In the genomic region with DNA sequence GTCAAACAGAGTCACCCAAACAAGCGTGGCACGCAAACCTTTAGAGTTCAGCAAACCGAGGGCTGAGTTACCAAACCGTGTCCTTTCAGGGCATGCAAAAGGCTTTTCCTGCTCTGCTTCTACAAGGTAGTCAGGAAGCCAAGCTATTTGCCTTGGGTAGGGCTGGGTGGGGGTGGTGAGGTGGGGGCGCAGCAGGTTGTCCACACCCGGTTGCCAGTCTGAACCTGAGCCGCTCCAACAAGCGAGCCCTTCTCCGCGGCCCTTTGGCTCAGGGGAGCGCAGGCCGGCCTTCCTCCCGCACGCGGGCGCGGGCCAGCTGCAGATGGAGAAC, we compare ENCODE assay signal across 17 cellular contexts. TPM values are rescaled to one million over a fixed set of nuclear protein-coding genes. Genes with fewer than 3 reads are reported as not detected.
DNase-seq lines count a peak whose midpoint lies in the region; FAIRE-seq and TF ChIP-seq lines count a peak whose summit lies in the region.
"Had no signal": no experiment of that assay in that cellular context is flagged by ENCODE, and none has a peak within 500 bp of the region (broad histone marks: within the 10 kb centered on the region; RNA-seq: fewer than 3 reads in every experiment).

No MANE protein-coding gene starts in this region.

- DNase-seq in H7 (no peak), astrocyte (ENCODE audit: low read depth) (no peak), stomach (no peak), GM10248 (ENCODE audit: extremely low spot score) (no peak)
- DNase-seq in activated T-cell treated with anti-CD3 and anti-CD28 coated beads, Interleukin-2, amount 50 U/mL, for 1 hour = no peak
- DNase-seq in central memory CD4-positive, alpha-beta T cell = no peak
- DNase-seq: activated CD4-positive, CD25-positive, alpha-beta regulatory T cell treated with anti-CD3 and anti-CD28 coated beads, Interleukin-2, amount 50 U/mL, for 72 hours; activated CD8-positive, alpha-beta memory T cell treated with anti-CD3 and anti-CD28 coated beads, Interleukin-2, amount 50 U/mL, for 4 hours; CD4-positive, alpha-beta T cell; T-helper 17 cell had no signal

- H3K36me3 ChIP-seq in H7 (replicated peaks; ENCODE audit: control insufficient read depth, insufficient read depth, low read length) (no peaks in the 10 kb centered on the region), astrocyte (ENCODE audit: insufficient read depth, low read length) (no peaks in the 10 kb centered on the region), stomach (no peaks in the 10 kb centered on the region)

- H3K79me2 ChIP-seq in astrocyte (ENCODE audit: insufficient read depth, low read length) = no peaks in the 10 kb centered on the region
- H3K79me2 ChIP-seq: parathyroid adenoma had no signal

- H2AFZ ChIP-seq in astrocyte (ENCODE audit: low read depth, low read length) = no peak overlapping the region
- H2AFZ ChIP-seq: parathyroid adenoma had no signal

- no peak for TF ChIP-seq POLR2A in stomach (IDR thresholded peaks at IDR 0.05)

- peak overlapping the region; percentile 12 for H3K4me3 Mint-ChIP-seq in astrocyte (ENCODE audit: unreplicated experiment)
- H3K4me3 Mint-ChIP-seq: CD4-positive, alpha-beta T cell; memory B cell; T-helper 17 cell had no signal

- H3K4me1 Mint-ChIP-seq in astrocyte (ENCODE audit: low read depth, unreplicated experiment) = peaks cover 8% of the 10 kb centered on the region
- H3K4me1 Mint-ChIP-seq: memory B cell had no signal

- no peaks in the 10 kb centered on the region for H4K20me1 ChIP-seq in astrocyte (ENCODE audit: insufficient read depth, low read length)

- CTCF ChIA-PET in GM10248 (lab: Yijun Ruan, JAX) = no interaction called here

- POLR2A ChIA-PET in GM10248 (lab: Yijun Ruan, JAX) = no interaction called here

- H3K36me3 Mint-ChIP-seq in astrocyte (ENCODE audit: low read depth, unreplicated experiment) = peaks cover 4% of the 10 kb centered on the region
- H3K36me3 Mint-ChIP-seq: memory B cell had no signal

- no peak for TF ChIP-seq EP300 in stomach (IDR thresholded peaks at IDR 0.05)

- intact Hi-C loops in stomach (cut with DNase I; ENCODE audit: low total_unique reads) = no loop called here

- H3K4me2 ChIP-seq in astrocyte (ENCODE audit: low read length) = peak overlapping the region; percentile 73

- no peak overlapping the region for H3K27ac ChIP-seq in astrocyte (ENCODE audit: low read depth, low read length)
- H3K27ac ChIP-seq in stomach = no peak overlapping the region
- H3K27ac ChIP-seq: parathyroid adenoma had no signal

- peaks cover 18% of the 10 kb centered on the region; the same call in 1 of the 2 replicates for H3K27me3 ChIP-seq in H7 (ENCODE audit: control insufficient read depth, insufficient read depth, low read length)
- H3K27me3 ChIP-seq in astrocyte (ENCODE audit: insufficient read depth, low read length) = peaks cover 44% of the 10 kb centered on the region
- H3K27me3 ChIP-seq in stomach = peaks cover 8 to 67% (median 34%) of the 10 kb centered on the region in 3 donors

- H3K4me3 ChIP-seq in H7 (ENCODE audit: insufficient read depth, low read depth, low read length) (peak overlapping the region; percentile 76), astrocyte (ENCODE audit: insufficient read depth, low read depth, low read length) (no peak overlapping the region), iPS-18c (ENCODE audit: insufficient read depth, low read depth, low read length) (peak overlapping the region; percentile 63; the same call in 1 of the 2 replicates), stomach (peak overlapping the region in 3 of 4 donors; percentile 4 to 32 (median 19))

- peak overlapping the region; percentile 73 for H3K27ac Mint-ChIP-seq in astrocyte (ENCODE audit: unreplicated experiment)
- H3K27ac Mint-ChIP-seq: activated naive CD4-positive, alpha-beta T cell treated with anti-CD3 and anti-CD28 coated beads, Interleukin-2, amount 50 U/mL, for 72 hours; CD4-positive, alpha-beta T cell; memory B cell; T-helper 17 cell had no signal

- peaks cover 3% of the 10 kb centered on the region for H3K9me3 Mint-ChIP-seq in astrocyte (ENCODE audit: unreplicated experiment)
- H3K9me3 Mint-ChIP-seq: activated naive CD4-positive, alpha-beta T cell treated with anti-CD3 and anti-CD28 coated beads, Interleukin-2, amount 50 U/mL, for 72 hours; CD4-positive, alpha-beta T cell; memory B cell had no signal

- no peaks in the 10 kb centered on the region for H3K4me1 ChIP-seq in astrocyte (ENCODE audit: insufficient read depth, low read length)
- H3K4me1 ChIP-seq in stomach = peaks cover 0 to 20% (median 17%) of the 10 kb centered on the region in 4 donors
- H3K4me1 ChIP-seq: parathyroid adenoma had no signal

- WGBS in stomach, 5 donors = 18 to 31% (median 22%) methylated on average over 12 to 17 of the region's 17 CpGs

- H3K27me3 Mint-ChIP-seq in astrocyte (ENCODE audit: low read depth, unreplicated experiment) = peaks cover 37% of the 10 kb centered on the region

- H3K9ac ChIP-seq in astrocyte (ENCODE audit: low read length) = no peak overlapping the region
- H3K9ac ChIP-seq: parathyroid adenoma had no signal

- TF ChIP-seq CTCF in astrocyte (IDR thresholded peaks at IDR 0.05; ENCODE audit: insufficient read depth, low read depth, low read length) (no peak), stomach (IDR thresholded peaks at IDR 0.05) (no peak), GM10248 (IDR thresholded peaks at IDR 0.05; ENCODE audit: control extremely low read depth, extremely low read depth, low read depth, missing control alignments) (no peak)

- no peak for FAIRE-seq in astrocyte (lab: Jason Lieb, UNC)
- FAIRE-seq: HTR-8/SVneo had no signal

- no peaks in the 10 kb centered on the region for H3K9me3 ChIP-seq in astrocyte (ENCODE audit: insufficient read depth, low read depth, low read length)
- no peaks in the 10 kb centered on the region for H3K9me3 ChIP-seq in iPS-18c (ENCODE audit: control insufficient read depth, insufficient read depth, low read length)
- no peaks in the 10 kb centered on the region for H3K9me3 ChIP-seq in stomach

RNA-seq across cellular contexts. Expression of gene CLDN10, which starts 0.3 kb away (rescaled TPM):
- total RNA-seq in H7 (2014; rRNA removed; shearing (Covaris generic)) = 17.8 and 21.9 TPM in 2 replicates
- total RNA-seq in astrocyte (0.32 and 0.41 TPM in 2 replicates), stomach (1 to 10 TPM in 1 of 5 donors, not detected in 4; 1.3 TPM)
- 1 to 10 TPM in 1 of 3 donors, not detected in 2; 2.1 TPM for polyA plus RNA-seq in stomach
- total RNA-seq: activated naive CD4-positive, alpha-beta T cell treated with anti-CD3 and anti-CD28 coated beads, Interleukin-2, amount 50 U/mL, for 72 hours; CD4-positive, alpha-beta T cell; chondrocyte; RPMI7951; T-helper 17 cell had no signal
